8 cellular contexts compared by ENCODE assay signal in the genomic region with DNA sequence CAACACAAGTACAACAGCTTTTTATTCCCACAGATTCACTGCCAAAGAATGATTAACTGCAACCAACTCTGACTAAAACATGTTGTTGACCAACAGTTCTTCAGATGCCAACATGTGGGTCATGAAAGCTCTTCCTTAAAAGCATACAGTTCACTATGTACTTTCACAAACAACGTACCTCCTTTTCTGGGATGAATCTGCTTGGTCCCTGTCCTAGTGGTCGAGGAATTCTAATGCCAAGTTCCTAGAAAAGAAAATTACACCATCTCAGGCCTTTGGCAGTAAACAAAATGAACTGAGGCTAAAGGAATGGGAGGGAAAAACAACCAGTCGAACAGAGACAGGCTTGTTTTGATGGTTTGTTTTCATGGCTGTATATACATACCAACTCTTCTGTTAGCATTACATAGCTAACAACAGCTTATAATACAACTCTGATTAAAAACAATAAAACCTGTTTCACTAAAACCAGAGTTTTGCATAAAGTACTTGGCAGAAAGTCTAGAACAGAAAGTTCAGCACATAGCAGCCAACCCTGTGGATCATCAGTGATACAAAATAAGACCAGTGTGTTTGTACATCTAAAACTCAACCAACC.
A peak's percentile ranks its signal among the peaks of the same experiment; 100 is the strongest.
DNase-seq lines count a peak whose midpoint lies in the region; ATAC-seq and TF ChIP-seq lines count a peak whose summit lies in the region.

No MANE protein-coding gene starts in this region.

- no peak overlapping the region; the same call in 1 of the 2 replicates for H2AFZ ChIP-seq in GM23248

- H3K9me3 ChIP-seq in GM23248 (ENCODE audit: low read depth) = no peaks in the 10 kb centered on the region
- no peaks in the 10 kb centered on the region for H3K9me3 ChIP-seq in spleen

- TF ChIP-seq POLR2A in spleen (IDR thresholded peaks at IDR 0.05) = no peak

- peak overlapping the region; percentile 67 for H3K27ac ChIP-seq in GM23248
- H3K27ac ChIP-seq in spleen = peak overlapping the region in 7 of 8 donors; percentile 37 to 63 (median 52)

- peaks cover 31% of the 10 kb centered on the region for H3K36me3 ChIP-seq in GM23248 (ENCODE audit: low read depth)
- peaks cover 0 to 55% (median 34%) of the 10 kb centered on the region in 6 donors for H3K36me3 ChIP-seq in spleen

- WGBS in GM23248 (ENCODE audit: low coverage in 1 of 2, low lambda C conversion rate in 2 of 2, missing lambda C conversion rate in 2 of 2), 2 experiments = 2% methylated on average over 3 of the region's 3 CpGs
- WGBS in spleen, 5 donors = 74 to 87% (median 78%) methylated on average over 3 of the region's 3 CpGs

- peak; percentile 9 for ATAC-seq in left colon
- no peak for ATAC-seq in HG02588 (IDR thresholded peaks at IDR 0.05; ENCODE audit: unreplicated experiment)
- no peak for ATAC-seq in GM21737 (IDR thresholded peaks at IDR 0.05; ENCODE audit: unreplicated experiment)

- peaks cover 65% of the 10 kb centered on the region for H3K79me2 ChIP-seq in GM23248 (ENCODE audit: insufficient read depth)

- TF ChIP-seq CTCF in choroid plexus epithelial cell (conservative IDR thresholded peaks at IDR 0.05; ENCODE audit: low read depth, low read length) (no peak), spleen (IDR thresholded peaks at IDR 0.05 in 8 of 11, conservative IDR thresholded peaks at IDR 0.05 in 3 of 11) (no peak)

- H3K4me1 ChIP-seq in GM23248 (ENCODE audit: insufficient read depth) (peaks cover 16% of the 10 kb centered on the region), spleen (peaks cover 24 to 76% (median 61%) of the 10 kb centered on the region in 6 donors)

- H3K4me2 ChIP-seq in GM23248 (ENCODE audit: unreplicated experiment) = peak overlapping the region; percentile 57

- H3K9ac ChIP-seq in GM23248 = peak overlapping the region; percentile 29

- H3K4me3 ChIP-seq in GM23248 (peak overlapping the region; percentile 34), choroid plexus epithelial cell (ENCODE audit: low read depth, low read length) (no peak overlapping the region), spleen (peak overlapping the region in 1 of 8 donors; percentile 32)

- H3K27me3 ChIP-seq in GM23248 (replicated peaks; ENCODE audit: insufficient read depth) = no peaks in the 10 kb centered on the region
- no peaks in the 10 kb centered on the region for H3K27me3 ChIP-seq in spleen (replicated peaks in 1 of 7)

- peak; percentile 88 for DNase-seq in GM23248
- peak; percentile 70 for DNase-seq in choroid plexus epithelial cell (ENCODE audit: low read depth)
- no peak for DNase-seq in left colon
- no peak for DNase-seq in spleen
- no peak for DNase-seq in activated naive CD4-positive, alpha-beta T cell (lab: John Stamatoyannopoulos, UW)
- no peak for DNase-seq in NCI-H748 (lab: John Stamatoyannopoulos, UW; ENCODE audit: unreplicated experiment)

- intact Hi-C loops in left colon (cut with DNase I, micrococcal nuclease) = loop anchor here in 1 of 2 donors (10.0 kb wide), 1 partner anchor 57 kb away; no protein-coding TSS in a partner anchor
- intact Hi-C loops in spleen (cut with DNase I; ENCODE audit: low total_unique reads) = no loop called here

- in situ Hi-C loops in GM23248 (cut with MboI) = no loop called here

- H4K20me1 ChIP-seq in GM23248 (ENCODE audit: insufficient read depth) = no peaks in the 10 kb centered on the region; the same call in 1 of the 2 replicates

- peaks cover 13% of the 10 kb centered on the region for H3F3A ChIP-seq in GM23248 (ENCODE audit: insufficient read depth)

- no peaks in the 10 kb centered on the region for H3K9me2 ChIP-seq in GM23248 (ENCODE audit: insufficient read depth)

Comparison
In these comparisons a context has a peak if more than half of its experiments do, and no peak if none do; other contexts are left out.
1. DNase-seq: peak in GM23248 (single experiment) and choroid plexus epithelial cell (single experiment); none in left colon (0 of 2), spleen (single experiment), activated naive CD4-positive, alpha-beta T cell (0 of 4) and NCI-H748 (single experiment).